ENCODE assay signal across 22 cellular contexts in genomic region chr10:111556666-111557065, GRCh38.
"Had no signal": no experiment of that assay in that cellular context is flagged by ENCODE, and none has a peak within 500 bp of the region (broad histone marks: within the 10 kb centered on the region; RNA-seq: fewer than 3 reads in every experiment).

No MANE protein-coding gene starts in this region.

- H3K27me3 ChIP-seq: brain microvascular endothelial cell, cardiac muscle cell had no signal

- H3K27ac ChIP-seq: brain microvascular endothelial cell, cardiac muscle cell, KMS-11 had no signal

- H3K4me3 ChIP-seq: cardiac muscle cell had no signal

- ATAC-seq: activated T-cell treated with anti-CD3 and anti-CD28 coated beads, Interleukin-2, amount 50 U/mL, for 4 hours had no signal

- H3K4me2 ChIP-seq: KMS-11 had no signal

- H3K36me3 ChIP-seq: brain microvascular endothelial cell, cardiac muscle cell had no signal

- DNase-seq: activated B cell treated with CpG ODN at 0.5 μM for 24 hours; activated CD4-positive, alpha-beta T cell treated with anti-CD3 and anti-CD28 coated beads for 1 hour; activated CD4-positive, alpha-beta T cell treated with anti-CD3 and anti-CD28 coated beads, Interleukin-2, amount 10 ng/mL, durations not matched to agents 24 days and 14 days; activated CD4-positive, alpha-beta T cell treated with anti-CD3 and anti-CD28 coated beads, Interleukin-2, amount 50 U/mL, for 48 hours; activated CD8-positive, alpha-beta memory T cell treated with anti-CD3 and anti-CD28 coated beads for 24 hours; activated gamma-delta T cell; activated naive CD4-positive, alpha-beta T cell treated with anti-CD3 and anti-CD28 coated beads for 36 hours; activated T-cell treated with anti-CD3 and anti-CD28 coated beads, Interleukin-2, amount 50 U/mL, for 4 hours; brain microvascular endothelial cell; MV-4-11; NCI-H1092 treated with DMSO at 0.1 percent for 48 hours; NCI-H1417 treated with DMSO at 0.1 percent for 48 hours; NCI-H1694; NCI-H2029; NCI-H2107; NCI-H2171 treated with DMSO at 0.1 percent for 48 hours; NCI-H226; NCI-H526; NCI-H774; SHP77 treated with DMSO at 0.1 percent for 48 hours had no signal

- H3K9ac ChIP-seq: KMS-11 had no signal
